Comparison of ENCODE assay signal across 8 cellular contexts in the genomic region with DNA sequence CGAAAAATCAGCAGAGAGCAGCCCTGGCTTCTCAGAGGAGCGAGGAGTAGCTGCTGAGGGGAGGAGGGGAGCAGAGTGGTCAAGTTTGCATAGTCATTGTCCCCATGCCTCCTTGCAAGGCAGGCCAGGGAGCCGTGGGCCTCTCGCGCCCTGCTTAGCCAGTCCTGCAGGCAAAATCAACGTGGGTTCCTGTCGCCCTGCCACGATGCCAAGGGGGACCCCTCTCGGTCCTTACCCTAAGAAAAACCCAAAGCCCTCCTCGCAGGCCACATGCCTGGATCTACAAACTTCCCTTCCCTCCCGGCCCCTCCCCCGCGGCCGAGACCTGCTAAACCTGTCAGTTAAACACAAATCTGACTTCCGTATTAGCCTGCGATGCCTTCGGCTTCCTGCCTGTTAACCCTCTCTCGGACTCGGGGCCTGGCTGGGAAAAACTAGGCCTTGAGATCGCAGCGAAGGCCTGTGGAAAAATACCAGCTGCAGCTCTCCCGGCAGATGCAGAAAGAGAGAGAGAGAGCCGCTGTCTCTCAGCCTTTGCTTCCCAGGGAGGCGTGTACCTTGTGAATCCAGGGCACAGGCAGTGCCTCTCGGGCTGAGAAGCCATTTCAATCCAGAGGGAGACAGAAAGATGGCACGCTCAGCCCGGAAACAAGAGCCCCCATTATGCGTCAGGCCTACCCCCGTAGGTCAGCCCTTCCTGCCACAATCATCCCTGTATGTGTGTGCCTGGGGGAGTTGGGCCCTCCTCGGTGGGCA. TPM values are rescaled to one million over a fixed set of nuclear protein-coding genes. Genes with fewer than 3 reads are reported as not detected.
DNase-seq lines count a peak whose midpoint lies in the region; ATAC-seq and TF ChIP-seq lines count a peak whose summit lies in the region.

No MANE protein-coding gene starts in this region.

- no peaks in the 10 kb centered on the region for H3K27me3 Mint-ChIP-seq in CD4-positive, CD25-positive, alpha-beta regulatory T cell
- peaks cover 6% of the 10 kb centered on the region for H3K27me3 Mint-ChIP-seq in neural progenitor cell (ENCODE audit: insufficient read depth, low read depth)

- peak; percentile 40 for TF ChIP-seq EP300 in stomach (IDR thresholded peaks at IDR 0.05)

- H3K79me2 ChIP-seq in neural progenitor cell (ENCODE audit: low read depth) = peaks cover 87% of the 10 kb centered on the region

- WGBS in HUES64 = 18% methylated on average over 29 of the region's 30 CpGs
- 2 to 6% (median 3%) methylated on average over 24 to 30 of the region's 30 CpGs for WGBS in stomach, 5 donors

- in situ Hi-C loops in Panc1 (cut with HindIII; ENCODE audit: low pct_unique_long_range_greater_than_20kb, low sequenced_read_pairs) = no loop called here

- H3K9ac ChIP-seq in HUES64 (ENCODE audit: low read depth, low read length) (peak overlapping the region; percentile 82), neural progenitor cell (peak overlapping the region; percentile 27)

- peaks cover 15% of the 10 kb centered on the region for H3K36me3 Mint-ChIP-seq in CD4-positive, CD25-positive, alpha-beta regulatory T cell
- H3K36me3 Mint-ChIP-seq in neural progenitor cell = no peaks in the 10 kb centered on the region

- peak; percentile 53 to 86 (median 71) for DNase-seq in CD4-positive, CD25-positive, alpha-beta regulatory T cell
- DNase-seq in Panc1 (ENCODE audit: low read depth, low spot score) (no peak), fibroblast of villous mesenchyme (ENCODE audit: low read depth) (peak; percentile 99), neural progenitor cell (ENCODE audit: low spot score) (peak; percentile 80), stomach (peak; percentile 96)
- peak; percentile 44 for DNase-seq in activated T-helper 9 cell treated with anti-CD3 and anti-CD28 coated beads, Interleukin-2, amount 50 U/mL, for 16 hours (ENCODE audit: low read depth)

- H3K9me3 ChIP-seq in CD4-positive, CD25-positive, alpha-beta regulatory T cell (ENCODE audit: control insufficient read depth in 2 of 2, low read length in 2 of 2) = no peaks in the 10 kb centered on the region
- no peaks in the 10 kb centered on the region for H3K9me3 ChIP-seq in HUES64 (ENCODE audit: insufficient read depth, low read depth, low read length)
- no peaks in the 10 kb centered on the region for H3K9me3 ChIP-seq in Panc1 (ENCODE audit: control insufficient read depth, insufficient read depth, low read depth, low read length)
- no peaks in the 10 kb centered on the region for H3K9me3 ChIP-seq in neural progenitor cell (ENCODE audit: low read depth)
- H3K9me3 ChIP-seq in stomach = no peaks in the 10 kb centered on the region

- POLR2A ChIA-PET in Panc1 (lab: Charles Lee) = interaction anchor here (1.0 kb wide), 1 partner anchor 25 kb away, joined by 3 read pairs; no protein-coding TSS in a partner anchor

- peak in 1 of 4 donors; percentile 40 for TF ChIP-seq POLR2A in stomach (IDR thresholded peaks at IDR 0.05)

- CTCF ChIA-PET in Panc1 (lab: Charles Lee) = interaction anchor here (1.3 kb wide), 1 partner anchor 27 kb away, joined by 4 read pairs; no protein-coding TSS in a partner anchor

- H4K20me1 ChIP-seq in neural progenitor cell (ENCODE audit: low read depth) = no peaks in the 10 kb centered on the region

- no peaks in the 10 kb centered on the region for H3K27me3 ChIP-seq in CD4-positive, CD25-positive, alpha-beta regulatory T cell (ENCODE audit: control insufficient read depth, insufficient read depth, low read length)
- no peaks in the 10 kb centered on the region for H3K27me3 ChIP-seq in HUES64 (ENCODE audit: insufficient read depth, low read length)
- no peaks in the 10 kb centered on the region for H3K27me3 ChIP-seq in Panc1 (ENCODE audit: control insufficient read depth, insufficient read depth, low read length)
- H3K27me3 ChIP-seq in neural progenitor cell = no peaks in the 10 kb centered on the region
- H3K27me3 ChIP-seq in stomach = no peaks in the 10 kb centered on the region

- H3K27ac Mint-ChIP-seq in CD4-positive, CD25-positive, alpha-beta regulatory T cell = peak overlapping the region; percentile 99 to 100 (median 99)
- no peak overlapping the region for H3K27ac Mint-ChIP-seq in neural progenitor cell

- H3K9me3 Mint-ChIP-seq in CD4-positive, CD25-positive, alpha-beta regulatory T cell = no peaks in the 10 kb centered on the region
- no peaks in the 10 kb centered on the region for H3K9me3 Mint-ChIP-seq in neural progenitor cell

- intact Hi-C loops in Panc1 (cut with micrococcal nuclease; ENCODE audit: unreplicated experiment) (no loop called here), stomach (cut with DNase I; ENCODE audit: low total_unique reads) (no loop called here)

- no TSS peak for BruUV-seq in Panc1 (replicated peaks; lab: Mats Ljungman, UMichigan)

- peak overlapping the region; percentile 79 for H3K4me2 ChIP-seq in neural progenitor cell

- peak; percentile 43 to 45 for ATAC-seq in CD4-positive, CD25-positive, alpha-beta regulatory T cell (ENCODE audit: low read depth in 2 of 2)
- peak; percentile 45 for ATAC-seq in GM19467 (IDR thresholded peaks at IDR 0.05; ENCODE audit: unreplicated experiment)
- ATAC-seq in Panc1 = peak; percentile 31

- peaks cover 24 to 42% (median 33%) of the 10 kb centered on the region in 4 donors for H3K4me1 Mint-ChIP-seq in CD4-positive, CD25-positive, alpha-beta regulatory T cell
- H3K4me1 Mint-ChIP-seq in neural progenitor cell = peaks cover 63% of the 10 kb centered on the region

- peaks cover 54% of the 10 kb centered on the region for H3K4me1 ChIP-seq in CD4-positive, CD25-positive, alpha-beta regulatory T cell (ENCODE audit: control insufficient read depth, insufficient read depth, low read length, poor library complexity, severe bottlenecking)
- peaks cover 92% of the 10 kb centered on the region for H3K4me1 ChIP-seq in HUES64 (ENCODE audit: insufficient read depth, low read length)
- peaks cover 99% of the 10 kb centered on the region for H3K4me1 ChIP-seq in Panc1 (ENCODE audit: control insufficient read depth, insufficient read depth, low read length)
- peaks cover 96% of the 10 kb centered on the region for H3K4me1 ChIP-seq in neural progenitor cell
- peaks cover 90 to 100% (median 94%) of the 10 kb centered on the region in 4 donors for H3K4me1 ChIP-seq in stomach

- H3F3A ChIP-seq in neural progenitor cell (ENCODE audit: low read depth) = peaks cover 87% of the 10 kb centered on the region

- H3K4me3 Mint-ChIP-seq in CD4-positive, CD25-positive, alpha-beta regulatory T cell = peak overlapping the region; percentile 94 to 97 (median 95)
- H3K4me3 Mint-ChIP-seq in neural progenitor cell = peak overlapping the region; percentile 77

- no peak overlapping the region for H2AFZ ChIP-seq in neural progenitor cell (replicated peaks)

- peak overlapping the region; percentile 89 for H3K27ac ChIP-seq in CD4-positive, CD25-positive, alpha-beta regulatory T cell (ENCODE audit: insufficient read depth, low read length, poor library complexity, severe bottlenecking)
- H3K27ac ChIP-seq in HUES64 (ENCODE audit: low read depth, low read length) (peak overlapping the region; percentile 99), Panc1 (ENCODE audit: low read length) (peak overlapping the region; percentile 100), neural progenitor cell (peak overlapping the region; percentile 98), stomach (peak overlapping the region; percentile 95 to 100 (median 99))

- TF ChIP-seq CTCF in Panc1 (IDR thresholded peaks at IDR 0.05) (no peak), fibroblast of villous mesenchyme (IDR thresholded peaks at IDR 0.05; ENCODE audit: insufficient read depth, low read depth, low read length) (no peak), neural progenitor cell (IDR thresholded peaks at IDR 0.05) (no peak), stomach (IDR thresholded peaks at IDR 0.05) (no peak)

- H3K36me3 ChIP-seq in CD4-positive, CD25-positive, alpha-beta regulatory T cell (ENCODE audit: control insufficient read depth, insufficient read depth, low read length) = peaks cover under 1% of the 10 kb centered on the region
- H3K36me3 ChIP-seq in HUES64 (ENCODE audit: insufficient read depth, low read length) (peaks cover 6% of the 10 kb centered on the region), Panc1 (ENCODE audit: control insufficient read depth, insufficient read depth, low read length) (no peaks in the 10 kb centered on the region), neural progenitor cell (no peaks in the 10 kb centered on the region), stomach (no peaks in the 10 kb centered on the region)

- peak overlapping the region; percentile 40 for H3K4me3 ChIP-seq in CD4-positive, CD25-positive, alpha-beta regulatory T cell (ENCODE audit: low read depth, low read length)
- H3K4me3 ChIP-seq in HUES64 (ENCODE audit: low read length) (no peak overlapping the region), Panc1 (ENCODE audit: low read depth in 2 of 2, low read length in 2 of 2) (no peak overlapping the region), fibroblast of villous mesenchyme (ENCODE audit: low read depth, low read length) (peak overlapping the region; percentile 13), neural progenitor cell (peak overlapping the region; percentile 9), stomach (peak overlapping the region; percentile 7 to 23 (median 17))

RNA-seq across cellular contexts. Expression of a gene that starts 1.0 kb away (rescaled TPM):
- 47.2 TPM for total RNA-seq in CD4-positive, CD25-positive, alpha-beta regulatory T cell
- 10 to 100 TPM in 1 of 4 donors, 1 to 10 TPM in 3; 7.5 to 10.4 (median 8.2) TPM for polyA plus RNA-seq in CD4-positive, CD25-positive, alpha-beta regulatory T cell
- polyA plus RNA-seq in HUES64 (2013, experiment 1 of 2) = 61.7 TPM
- 67.8 TPM for polyA plus RNA-seq in HUES64 (2013, experiment 2 of 2)
- total RNA-seq in Panc1 (2021; ENCODE audit: unreplicated experiment) (50.7 TPM), fibroblast of villous mesenchyme (14.8 and 20.3 TPM in 2 replicates), neural progenitor cell (ENCODE audit: low replicate concordance) (59.0 and 59.4 TPM in 2 replicates), stomach (10 to 100 TPM; 25.9 to 82.6 (median 54.3) TPM)
- 26.6 TPM for polyA plus RNA-seq in Panc1 (2012; ENCODE audit: insufficient read length)
- polyA plus RNA-seq in stomach = 10 to 100 TPM in 2 of 3 donors, 1 to 10 TPM in 1; 9.2 to 13.6 (median 12.7) TPM

Comparison
In these comparisons a context has a peak if more than half of its experiments do, and no peak if none do; other contexts are left out.
1. H3K4me3 ChIP-seq: peak in CD4-positive, CD25-positive, alpha-beta regulatory T cell (single experiment), fibroblast of villous mesenchyme (single experiment), neural progenitor cell (single experiment) and stomach (4 of 4); none in HUES64 (single experiment) and Panc1 (0 of 2).
2. Peak in every context shown above with its lines, with median percentiles within 50 percentile points of each other: ATAC-seq and H3K27ac ChIP-seq.